Comparison of ENCODE assay signal across 23 cellular contexts in the genomic region with DNA sequence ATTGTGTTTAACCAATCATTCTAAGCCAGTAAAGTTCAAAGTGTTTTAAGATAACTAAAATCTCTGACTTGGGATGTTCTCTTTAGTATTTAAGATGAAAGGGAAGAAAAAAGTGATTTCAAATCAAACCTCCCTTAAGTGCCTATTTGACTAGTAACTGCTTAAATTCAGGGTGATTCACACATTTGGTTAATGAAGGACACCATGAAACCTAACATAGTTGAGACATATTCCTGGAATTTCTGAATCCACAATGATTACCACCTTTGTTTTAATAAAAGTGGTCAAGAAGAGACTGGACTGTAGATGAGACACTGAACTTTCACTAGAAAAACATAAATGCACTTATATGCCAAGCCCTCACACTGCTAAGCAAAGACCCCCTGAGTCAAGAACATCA.
A peak's percentile ranks its signal among the peaks of the same experiment; 100 is the strongest.
DNase-seq lines count a peak whose midpoint lies in the region; ATAC-seq and TF ChIP-seq lines count a peak whose summit lies in the region.
"Had no signal": no experiment of that assay in that cellular context is flagged by ENCODE, and none has a peak within 500 bp of the region (broad histone marks: within the 10 kb centered on the region; RNA-seq: fewer than 3 reads in every experiment).

No MANE protein-coding gene starts in this region.

- no peak overlapping the region for H3K9ac ChIP-seq in OCI-LY3 (ENCODE audit: low read length)
- peak overlapping the region; percentile 23 for H3K9ac ChIP-seq in skeletal muscle satellite cell (ENCODE audit: low read depth, low read length)
- H3K9ac ChIP-seq: KMS-11, SK-N-SH had no signal

- H3K27me3 ChIP-seq in OCI-LY3 (ENCODE audit: low read depth, low read length) (no peaks in the 10 kb centered on the region), hepatocyte (no peaks in the 10 kb centered on the region), skeletal muscle satellite cell (ENCODE audit: control insufficient read depth, insufficient read depth, low read length) (no peaks in the 10 kb centered on the region)
- H3K27me3 ChIP-seq: suprapubic skin had no signal

- H3K4me3 Mint-ChIP-seq in activated naive CD8-positive, alpha-beta T cell: no peak overlapping the region
- H3K4me3 Mint-ChIP-seq in activated naive CD8-positive, alpha-beta T cell treated with anti-CD3 and anti-CD28 coated beads, Interleukin-2, amount 50 U/mL, for 24 hours: no peak overlapping the region
- H3K4me3 Mint-ChIP-seq: activated CD4-positive, alpha-beta memory T cell treated with anti-CD3 and anti-CD28 coated beads for 36 hours; CD8-positive, alpha-beta memory T cell had no signal

- H3K4me2 ChIP-seq in OCI-LY3 (ENCODE audit: low read length) (0 out of 2 replicates have a peak overlapping the region, but pooled peaks have one; percentile 3), hepatocyte (no peak overlapping the region), skeletal muscle satellite cell (ENCODE audit: low read length) (peak overlapping the region; percentile 17)
- H3K4me2 ChIP-seq: KMS-11, SK-N-SH had no signal

- H3K27ac Mint-ChIP-seq in activated naive CD8-positive, alpha-beta T cell: peak overlapping the region; percentile 28
- no peak overlapping the region for H3K27ac Mint-ChIP-seq in activated naive CD8-positive, alpha-beta T cell treated with anti-CD3 and anti-CD28 coated beads, Interleukin-2, amount 50 U/mL, for 24 hours
- H3K27ac Mint-ChIP-seq: activated CD4-positive, alpha-beta memory T cell treated with anti-CD3 and anti-CD28 coated beads for 36 hours; CD8-positive, alpha-beta memory T cell had no signal

- POLR2A ChIA-PET in HEK293T (lab: Yijun Ruan, JAX): no interaction called here

- H3K4me1 Mint-ChIP-seq in activated naive CD8-positive, alpha-beta T cell (ENCODE audit: low read depth): peaks cover 76% of the 10 kb centered on the region
- H3K4me1 Mint-ChIP-seq in activated naive CD8-positive, alpha-beta T cell treated with anti-CD3 and anti-CD28 coated beads, Interleukin-2, amount 50 U/mL, for 24 hours: peaks cover 76% of the 10 kb centered on the region

- H3K79me2 ChIP-seq in OCI-LY3 (ENCODE audit: low read length) (peaks cover 99% of the 10 kb centered on the region), hepatocyte (peaks cover 97% of the 10 kb centered on the region)

- no peaks in the 10 kb centered on the region for H3K27me3 Mint-ChIP-seq in activated naive CD8-positive, alpha-beta T cell
- no peaks in the 10 kb centered on the region for H3K27me3 Mint-ChIP-seq in activated naive CD8-positive, alpha-beta T cell treated with anti-CD3 and anti-CD28 coated beads, Interleukin-2, amount 50 U/mL, for 24 hours
- H3K27me3 Mint-ChIP-seq: activated CD4-positive, alpha-beta memory T cell treated with anti-CD3 and anti-CD28 coated beads for 36 hours had no signal

- CTCF ChIA-PET in HEK293T (lab: Yijun Ruan, JAX): no interaction called here

- peak overlapping the region; percentile 26 for H3K27ac ChIP-seq in OCI-LY3 (ENCODE audit: low read length)
- peak overlapping the region; percentile 5 for H3K27ac ChIP-seq in hepatocyte
- H3K27ac ChIP-seq: HL-60, KMS-11, suprapubic skin had no signal

- H2AFZ ChIP-seq in OCI-LY3 (ENCODE audit: low read depth, low read length): no peak overlapping the region
- H2AFZ ChIP-seq in hepatocyte: no peak overlapping the region

- peaks cover 2% of the 10 kb centered on the region for H3K36me3 Mint-ChIP-seq in activated naive CD8-positive, alpha-beta T cell
- no peaks in the 10 kb centered on the region for H3K36me3 Mint-ChIP-seq in activated naive CD8-positive, alpha-beta T cell treated with anti-CD3 and anti-CD28 coated beads, Interleukin-2, amount 50 U/mL, for 24 hours (ENCODE audit: low read depth)
- H3K36me3 Mint-ChIP-seq: activated CD4-positive, alpha-beta memory T cell treated with anti-CD3 and anti-CD28 coated beads for 36 hours; CD8-positive, alpha-beta memory T cell had no signal

- DNase-seq in activated naive CD8-positive, alpha-beta T cell treated with anti-CD3 and anti-CD28 coated beads, Interleukin-2, amount 50 U/mL, for 24 hours: no peak
- DNase-seq in hepatocyte (ENCODE audit: low spot score): no peak
- DNase-seq in HEK293T (ENCODE audit: extremely low spot score): no peak
- DNase-seq: activated CD4-positive, alpha-beta memory T cell treated with anti-CD3 and anti-CD28 coated beads for 36 hours; amniotic stem cell; CD8-positive, alpha-beta memory T cell; cerebellar nuclear complex; DND-41; left colon; NCI-H1092 treated with DMSO at 0.1 percent for 48 hours; NCI-H2107; NCI-H524; occipital lobe; SK-N-SH; stimulated activated CD4-positive, alpha-beta T cell treated with anti-CD3 and anti-CD28 coated beads, Interleukin-4, amount 100 ng/mL, for 1 hour had no signal

- no peak for TF ChIP-seq CTCF in OCI-LY3 (IDR thresholded peaks at IDR 0.05; ENCODE audit: low read depth, low read length)
- no peak for TF ChIP-seq CTCF in hepatocyte (IDR thresholded peaks at IDR 0.05; ENCODE audit: poor library complexity)

- peaks cover 85% of the 10 kb centered on the region for H3K4me1 ChIP-seq in OCI-LY3 (ENCODE audit: low read length)
- H3K4me1 ChIP-seq in hepatocyte (ENCODE audit: insufficient read depth): peaks cover 19% of the 10 kb centered on the region
- H3K4me1 ChIP-seq in skeletal muscle satellite cell (ENCODE audit: control insufficient read depth, insufficient read depth, low read length): peaks cover 83% of the 10 kb centered on the region

- ATAC-seq in activated naive CD8-positive, alpha-beta T cell treated with anti-CD3 and anti-CD28 coated beads, Interleukin-2, amount 50 U/mL, for 24 hours: no peak
- ATAC-seq in HG03175 (IDR thresholded peaks at IDR 0.05; ENCODE audit: unreplicated experiment): no peak
- no peak for ATAC-seq in HG03432 (IDR thresholded peaks at IDR 0.05; ENCODE audit: unreplicated experiment)
- ATAC-seq: left colon had no signal

- H3K9me3 ChIP-seq in OCI-LY3 (ENCODE audit: insufficient read depth, low read length) (no peaks in the 10 kb centered on the region), hepatocyte (ENCODE audit: low read depth) (no peaks in the 10 kb centered on the region), skeletal muscle satellite cell (replicated peaks; ENCODE audit: low read length) (no peaks in the 10 kb centered on the region)
- H3K9me3 ChIP-seq: SK-N-SH, suprapubic skin had no signal

- no peaks in the 10 kb centered on the region for H3K9me2 ChIP-seq in hepatocyte (replicated peaks; ENCODE audit: insufficient read depth)
- H3K9me2 ChIP-seq: SK-N-SH had no signal

- no peak overlapping the region for H3K4me3 ChIP-seq in OCI-LY3 (ENCODE audit: low read length)
- H3K4me3 ChIP-seq in hepatocyte: no peak overlapping the region
- H3K4me3 ChIP-seq in skeletal muscle satellite cell (ENCODE audit: low read length): no peak overlapping the region
- H3K4me3 ChIP-seq: suprapubic skin had no signal

- H3K9me3 Mint-ChIP-seq in activated naive CD8-positive, alpha-beta T cell (ENCODE audit: low read depth): no peaks in the 10 kb centered on the region
- H3K9me3 Mint-ChIP-seq in activated naive CD8-positive, alpha-beta T cell treated with anti-CD3 and anti-CD28 coated beads, Interleukin-2, amount 50 U/mL, for 24 hours: no peaks in the 10 kb centered on the region
- H3K9me3 Mint-ChIP-seq: activated CD4-positive, alpha-beta memory T cell treated with anti-CD3 and anti-CD28 coated beads for 36 hours; CD8-positive, alpha-beta memory T cell had no signal

- H3K36me3 ChIP-seq in OCI-LY3 (replicated peaks; ENCODE audit: low read depth, low read length) (peaks cover 3% of the 10 kb centered on the region), hepatocyte (replicated peaks; ENCODE audit: insufficient read depth, low read depth) (no peaks in the 10 kb centered on the region), skeletal muscle satellite cell (ENCODE audit: insufficient read depth, low read length) (no peaks in the 10 kb centered on the region)
- H3K36me3 ChIP-seq: suprapubic skin had no signal

- H4K20me1 ChIP-seq in OCI-LY3 (ENCODE audit: insufficient read depth, low read length) (peaks cover 3% of the 10 kb centered on the region; the same call in 1 of the 2 replicates), hepatocyte (ENCODE audit: insufficient read depth, poor library complexity, severe bottlenecking) (peaks cover 94% of the 10 kb centered on the region)

TF ChIP-seq in HEK293T, 16 proteins besides CTCF, POLR2A, EP300 and RAD21:
- TF ChIP-seq L3MBTL2 (conservative IDR thresholded peaks at IDR 0.05): no peak
- no peak for TF ChIP-seq LEF1 (IDR thresholded peaks at IDR 0.05; ENCODE audit: borderline replicate concordance)
- TF ChIP-seq HDGF (IDR thresholded peaks at IDR 0.05; ENCODE audit: borderline replicate concordance): no peak
- no peak for TF ChIP-seq ELF4 (IDR thresholded peaks at IDR 0.05)
- no peak for TF ChIP-seq PKNOX1 (IDR thresholded peaks at IDR 0.05)
